In the genomic region with DNA sequence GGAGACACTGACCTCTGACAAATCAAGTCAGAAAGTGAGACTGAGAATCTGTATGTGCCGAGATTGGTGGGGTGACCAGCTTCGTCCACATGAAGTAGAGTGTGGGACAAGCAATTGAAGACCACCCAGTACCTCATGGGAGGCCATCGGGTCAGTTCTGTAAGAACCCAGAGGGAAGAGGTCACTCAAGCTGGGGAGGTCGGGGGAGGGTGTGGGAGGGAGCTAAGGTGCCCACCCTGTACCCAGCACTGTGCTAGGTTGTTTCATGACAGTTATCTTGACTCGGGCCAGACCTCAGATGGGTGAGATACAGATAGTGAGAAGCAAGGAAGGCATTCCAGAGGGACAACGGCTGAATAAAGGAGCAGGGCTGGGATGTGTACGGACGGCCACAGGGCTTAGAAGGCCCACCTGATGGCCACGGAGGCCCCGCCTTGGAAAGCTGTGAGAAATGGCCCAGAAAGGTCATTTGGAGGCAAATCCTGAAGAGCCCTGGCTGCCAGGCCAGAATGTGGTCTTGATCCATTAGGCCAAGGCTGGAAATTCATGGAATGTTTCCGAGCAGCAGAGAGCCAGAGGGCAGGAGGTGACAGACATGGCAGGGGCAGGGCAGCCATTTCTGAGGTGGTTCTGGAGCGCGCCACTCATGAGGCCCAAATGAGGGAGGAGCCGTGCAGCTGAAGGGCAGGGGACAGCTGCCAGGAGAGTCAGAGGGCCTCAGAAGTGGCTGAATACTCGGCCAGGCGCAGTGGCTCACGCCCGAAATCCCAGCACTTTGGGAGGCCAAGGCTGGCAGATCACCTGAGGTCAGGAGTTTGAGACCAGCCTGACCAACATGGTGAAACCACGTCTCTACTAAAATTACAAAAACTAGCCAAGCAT, we compare ENCODE assay signal across 1 cellular context.
TF ChIP-seq lines count a peak whose summit lies in the region.

No MANE protein-coding gene starts in this region.

TF ChIP-seq in WTC11, 78 proteins besides CTCF, POLR2A, EP300 and RAD21:
- TF ChIP-seq, protein P1, sequence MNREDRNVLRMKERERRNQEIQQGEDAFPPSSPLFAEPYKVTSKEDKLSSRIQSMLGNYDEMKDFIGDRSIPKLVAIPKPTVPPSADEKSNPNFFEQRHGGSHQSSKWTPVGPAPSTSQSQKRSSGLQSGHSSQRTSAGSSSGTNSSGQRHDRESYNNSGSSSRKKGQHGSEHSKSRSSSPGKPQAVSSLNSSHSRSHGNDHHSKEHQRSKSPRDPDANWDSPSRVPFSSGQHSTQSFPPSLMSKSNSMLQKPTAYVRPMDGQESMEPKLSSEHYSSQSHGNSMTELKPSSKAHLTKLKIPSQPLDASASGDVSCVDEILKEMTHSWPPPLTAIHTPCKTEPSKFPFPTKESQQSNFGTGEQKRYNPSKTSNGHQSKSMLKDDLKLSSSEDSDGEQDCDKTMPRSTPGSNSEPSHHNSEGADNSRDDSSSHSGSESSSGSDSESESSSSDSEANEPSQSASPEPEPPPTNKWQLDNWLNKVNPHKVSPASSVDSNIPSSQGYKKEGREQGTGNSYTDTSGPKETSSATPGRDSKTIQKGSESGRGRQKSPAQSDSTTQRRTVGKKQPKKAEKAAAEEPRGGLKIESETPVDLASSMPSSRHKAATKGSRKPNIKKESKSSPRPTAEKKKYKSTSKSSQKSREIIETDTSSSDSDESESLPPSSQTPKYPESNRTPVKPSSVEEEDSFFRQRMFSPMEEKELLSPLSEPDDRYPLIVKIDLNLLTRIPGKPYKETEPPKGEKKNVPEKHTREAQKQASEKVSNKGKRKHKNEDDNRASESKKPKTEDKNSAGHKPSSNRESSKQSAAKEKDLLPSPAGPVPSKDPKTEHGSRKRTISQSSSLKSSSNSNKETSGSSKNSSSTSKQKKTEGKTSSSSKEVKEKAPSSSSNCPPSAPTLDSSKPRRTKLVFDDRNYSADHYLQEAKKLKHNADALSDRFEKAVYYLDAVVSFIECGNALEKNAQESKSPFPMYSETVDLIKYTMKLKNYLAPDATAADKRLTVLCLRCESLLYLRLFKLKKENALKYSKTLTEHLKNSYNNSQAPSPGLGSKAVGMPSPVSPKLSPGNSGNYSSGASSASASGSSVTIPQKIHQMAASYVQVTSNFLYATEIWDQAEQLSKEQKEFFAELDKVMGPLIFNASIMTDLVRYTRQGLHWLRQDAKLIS (CRISPR knock-in tag; IDR thresholded peaks at IDR 0.05; ENCODE audit: borderline replicate concordance), result no peak
- TF ChIP-seq ZNF121 (CRISPR knock-in tag; IDR thresholded peaks at IDR 0.05), result no peak
- no peak for TF ChIP-seq IRF2 (CRISPR knock-in tag; IDR thresholded peaks at IDR 0.05; ENCODE audit: borderline replicate concordance, low read depth)
- TF ChIP-seq, protein P2, sequence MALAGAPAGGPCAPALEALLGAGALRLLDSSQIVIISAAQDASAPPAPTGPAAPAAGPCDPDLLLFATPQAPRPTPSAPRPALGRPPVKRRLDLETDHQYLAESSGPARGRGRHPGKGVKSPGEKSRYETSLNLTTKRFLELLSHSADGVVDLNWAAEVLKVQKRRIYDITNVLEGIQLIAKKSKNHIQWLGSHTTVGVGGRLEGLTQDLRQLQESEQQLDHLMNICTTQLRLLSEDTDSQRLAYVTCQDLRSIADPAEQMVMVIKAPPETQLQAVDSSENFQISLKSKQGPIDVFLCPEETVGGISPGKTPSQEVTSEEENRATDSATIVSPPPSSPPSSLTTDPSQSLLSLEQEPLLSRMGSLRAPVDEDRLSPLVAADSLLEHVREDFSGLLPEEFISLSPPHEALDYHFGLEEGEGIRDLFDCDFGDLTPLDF (CRISPR knock-in tag; IDR thresholded peaks at IDR 0.05), result no peak
- no peak for TF ChIP-seq E2F4 (CRISPR knock-in tag; IDR thresholded peaks at IDR 0.05; ENCODE audit: borderline replicate concordance, low read depth)
- no peak for TF ChIP-seq TEAD1 (CRISPR knock-in tag; IDR thresholded peaks at IDR 0.05)
- no peak for TF ChIP-seq RORB (CRISPR knock-in tag; IDR thresholded peaks at IDR 0.05)
- TF ChIP-seq, protein P3, sequence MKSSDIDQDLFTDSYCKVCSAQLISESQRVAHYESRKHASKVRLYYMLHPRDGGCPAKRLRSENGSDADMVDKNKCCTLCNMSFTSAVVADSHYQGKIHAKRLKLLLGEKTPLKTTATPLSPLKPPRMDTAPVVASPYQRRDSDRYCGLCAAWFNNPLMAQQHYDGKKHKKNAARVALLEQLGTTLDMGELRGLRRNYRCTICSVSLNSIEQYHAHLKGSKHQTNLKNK (CRISPR knock-in tag; IDR thresholded peaks at IDR 0.05), result no peak
- TF ChIP-seq ERG (CRISPR knock-in tag; IDR thresholded peaks at IDR 0.05), result no peak
- TF ChIP-seq SMAD3 (CRISPR knock-in tag; IDR thresholded peaks at IDR 0.05; ENCODE audit: borderline replicate concordance), result no peak
- TF ChIP-seq NFE2L1 (CRISPR knock-in tag; IDR thresholded peaks at IDR 0.05), result no peak
- TF ChIP-seq ATF1 (CRISPR knock-in tag; IDR thresholded peaks at IDR 0.05), result no peak
- TF ChIP-seq RELA (CRISPR knock-in tag; IDR thresholded peaks at IDR 0.05; ENCODE audit: borderline replicate concordance), result no peak
- TF ChIP-seq MYBL2 (CRISPR knock-in tag; IDR thresholded peaks at IDR 0.05), result no peak
- no peak for TF ChIP-seq SP1 (CRISPR knock-in tag; conservative IDR thresholded peaks at IDR 0.05)
